In the genomic region with DNA sequence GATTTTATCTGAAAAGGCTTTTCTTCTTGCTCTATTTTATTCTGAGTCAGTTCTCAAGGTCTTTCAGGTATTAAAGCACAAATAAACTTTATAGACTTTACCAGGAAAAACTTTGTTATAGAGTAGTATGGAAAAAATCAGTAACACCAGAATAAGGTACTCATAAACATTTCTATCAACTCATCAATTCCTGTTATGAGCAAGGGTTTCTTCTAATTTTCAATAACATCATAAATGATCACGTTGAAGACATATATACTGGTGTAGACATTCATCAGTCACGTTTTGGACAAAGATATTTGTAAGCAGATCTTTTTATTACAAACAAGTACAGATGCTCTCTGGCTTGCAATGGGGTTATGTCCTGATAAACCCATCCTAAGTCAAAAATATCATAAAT, we compare ENCODE assay signal across 23 cellular contexts. TPM values are rescaled to one million over a fixed set of nuclear protein-coding genes. Genes with fewer than 3 reads are reported as not detected.
DNase-seq lines count a peak whose midpoint lies in the region; ATAC-seq and TF ChIP-seq lines count a peak whose summit lies in the region.
"Had no signal": no experiment of that assay in that cellular context is flagged by ENCODE, and none has a peak within 500 bp of the region (broad histone marks: within the 10 kb centered on the region; RNA-seq: fewer than 3 reads in every experiment).

No MANE protein-coding gene starts in this region.

- ATAC-seq in GM21423 (IDR thresholded peaks at IDR 0.05; ENCODE audit: unreplicated experiment), result no peak
- ATAC-seq: Right ventricle myocardium inferior had no signal

- peak overlapping the region; percentile 27 for H3K4me3 Mint-ChIP-seq in activated CD4-positive, alpha-beta T cell treated with anti-CD3 and anti-CD28 coated beads, Interleukin-2, amount 10 ng/mL, durations not matched to agents 24 days and 14 days
- H3K4me3 Mint-ChIP-seq in activated naive CD4-positive, alpha-beta T cell treated with anti-CD3 and anti-CD28 coated beads, Interleukin-2, amount 50 U/mL, for 24 hours, result peak overlapping the region; percentile 24
- no peak overlapping the region for H3K4me3 Mint-ChIP-seq in activated naive CD4-positive, alpha-beta T cell treated with anti-CD3 and anti-CD28 coated beads, Interleukin-2, amount 10 ng/mL, durations not matched to agents 7 days and 5 days
- H3K4me3 Mint-ChIP-seq in activated T-helper 2 cell treated with anti-CD3 and anti-CD28 coated beads, Interferon-gamma antibody, Interleukin-2, Interleukin-4, amounts not matched to agents 10 μg/mL and 5 μg/mL and 100 μg/mL, durations not matched to agents 14 hours and 24 hours and 36 hours (ENCODE audit: low read depth), result no peak overlapping the region
- no peak overlapping the region for H3K4me3 Mint-ChIP-seq in stimulated activated naive CD8-positive, alpha-beta T cell treated with anti-CD3 and anti-CD28 coated beads, Interleukin-15, Interleukin-2, amounts not matched to agents 100 ng/mL and 50 ng/mL, for 24 hours
- H3K4me3 Mint-ChIP-seq: CD4-positive, CD25-positive, alpha-beta regulatory T cell; IgD-negative memory B cell had no signal

- peaks cover 29% of the 10 kb centered on the region for H3K36me3 Mint-ChIP-seq in activated CD4-positive, alpha-beta T cell treated with anti-CD3 and anti-CD28 coated beads, Interleukin-2, amount 10 ng/mL, durations not matched to agents 24 days and 14 days (ENCODE audit: low read depth)
- peaks cover 8% of the 10 kb centered on the region for H3K36me3 Mint-ChIP-seq in activated naive CD4-positive, alpha-beta T cell treated with anti-CD3 and anti-CD28 coated beads, Interleukin-2, amount 50 U/mL, for 24 hours
- peaks cover 14% of the 10 kb centered on the region for H3K36me3 Mint-ChIP-seq in activated naive CD4-positive, alpha-beta T cell treated with anti-CD3 and anti-CD28 coated beads, Interleukin-2, amount 10 ng/mL, durations not matched to agents 7 days and 5 days
- H3K36me3 Mint-ChIP-seq in activated T-helper 2 cell treated with anti-CD3 and anti-CD28 coated beads, Interferon-gamma antibody, Interleukin-2, Interleukin-4, amounts not matched to agents 10 μg/mL and 5 μg/mL and 100 μg/mL, durations not matched to agents 14 hours and 24 hours and 36 hours (ENCODE audit: low read depth), result peaks cover 41% of the 10 kb centered on the region
- peaks cover 20% of the 10 kb centered on the region for H3K36me3 Mint-ChIP-seq in stimulated activated naive CD8-positive, alpha-beta T cell treated with anti-CD3 and anti-CD28 coated beads, Interleukin-15, Interleukin-2, amounts not matched to agents 100 ng/mL and 50 ng/mL, for 24 hours (ENCODE audit: low read depth)

- H3K9me3 Mint-ChIP-seq in activated CD4-positive, alpha-beta T cell treated with anti-CD3 and anti-CD28 coated beads, Interleukin-2, amount 10 ng/mL, durations not matched to agents 24 days and 14 days, result no peaks in the 10 kb centered on the region
- H3K9me3 Mint-ChIP-seq in activated naive CD4-positive, alpha-beta T cell treated with anti-CD3 and anti-CD28 coated beads, Interleukin-2, amount 50 U/mL, for 24 hours, result no peaks in the 10 kb centered on the region
- no peaks in the 10 kb centered on the region for H3K9me3 Mint-ChIP-seq in activated naive CD4-positive, alpha-beta T cell treated with anti-CD3 and anti-CD28 coated beads, Interleukin-2, amount 10 ng/mL, durations not matched to agents 7 days and 5 days
- no peaks in the 10 kb centered on the region for H3K9me3 Mint-ChIP-seq in activated T-helper 2 cell treated with anti-CD3 and anti-CD28 coated beads, Interferon-gamma antibody, Interleukin-2, Interleukin-4, amounts not matched to agents 10 μg/mL and 5 μg/mL and 100 μg/mL, durations not matched to agents 14 hours and 24 hours and 36 hours
- no peaks in the 10 kb centered on the region for H3K9me3 Mint-ChIP-seq in stimulated activated naive CD8-positive, alpha-beta T cell treated with anti-CD3 and anti-CD28 coated beads, Interleukin-15, Interleukin-2, amounts not matched to agents 100 ng/mL and 50 ng/mL, for 24 hours
- H3K9me3 Mint-ChIP-seq: CD4-positive, CD25-positive, alpha-beta regulatory T cell; IgD-negative memory B cell had no signal

- H3K27ac Mint-ChIP-seq in activated CD4-positive, alpha-beta T cell treated with anti-CD3 and anti-CD28 coated beads, Interleukin-2, amount 10 ng/mL, durations not matched to agents 24 days and 14 days, result peak overlapping the region; percentile 63
- peak overlapping the region; percentile 83 for H3K27ac Mint-ChIP-seq in activated naive CD4-positive, alpha-beta T cell treated with anti-CD3 and anti-CD28 coated beads, Interleukin-2, amount 50 U/mL, for 24 hours
- no peak overlapping the region for H3K27ac Mint-ChIP-seq in activated naive CD4-positive, alpha-beta T cell treated with anti-CD3 and anti-CD28 coated beads, Interleukin-2, amount 10 ng/mL, durations not matched to agents 7 days and 5 days
- H3K27ac Mint-ChIP-seq in activated T-helper 2 cell treated with anti-CD3 and anti-CD28 coated beads, Interferon-gamma antibody, Interleukin-2, Interleukin-4, amounts not matched to agents 10 μg/mL and 5 μg/mL and 100 μg/mL, durations not matched to agents 14 hours and 24 hours and 36 hours, result peak overlapping the region; percentile 38
- H3K27ac Mint-ChIP-seq in stimulated activated naive CD8-positive, alpha-beta T cell treated with anti-CD3 and anti-CD28 coated beads, Interleukin-15, Interleukin-2, amounts not matched to agents 100 ng/mL and 50 ng/mL, for 24 hours, result peak overlapping the region; percentile 29
- H3K27ac Mint-ChIP-seq: CD4-positive, CD25-positive, alpha-beta regulatory T cell had no signal

- no peak for DNase-seq in activated CD4-positive, alpha-beta T cell treated with anti-CD3 and anti-CD28 coated beads, Interleukin-2, amount 10 ng/mL, durations not matched to agents 24 days and 14 days
- DNase-seq in activated CD4-positive, alpha-beta T cell treated with anti-CD3 and anti-CD28 coated beads for 4 hours, result no peak
- no peak for DNase-seq in activated naive CD4-positive, alpha-beta T cell treated with anti-CD3 and anti-CD28 coated beads, Interleukin-2, amount 10 ng/mL, durations not matched to agents 7 days and 5 days
- DNase-seq in activated T-helper 2 cell treated with anti-CD3 and anti-CD28 coated beads, Interferon-gamma antibody, Interleukin-2, Interleukin-4, amounts not matched to agents 10 μg/mL and 5 μg/mL and 100 μg/mL, durations not matched to agents 14 hours and 24 hours and 36 hours (ENCODE audit: low spot score), result no peak
- DNase-seq in GM10248 (ENCODE audit: extremely low spot score), result no peak
- DNase-seq: CD4-positive, CD25-positive, alpha-beta regulatory T cell; DMS53; HCEC 1CT; MM.1S; NCI-H1694 treated with DMSO at 0.1 percent for 48 hours; NCI-H2081; NCI-H2227 treated with DMSO at 0.1 percent for 48 hours; NCI-H526 treated with DMSO at 0.1 percent for 48 hours; PC-9; SJCRH30 had no signal

- CTCF ChIA-PET in activated naive CD4-positive, alpha-beta T cell treated with anti-CD3 and anti-CD28 coated beads, Interleukin-2, amount 10 ng/mL, durations not matched to agents 7 days and 5 days (lab: Charles Lee), result no interaction called here
- CTCF ChIA-PET in GM10248 (lab: Yijun Ruan, JAX), result no interaction called here

- no peak for TF ChIP-seq CTCF in GM10248 (IDR thresholded peaks at IDR 0.05; ENCODE audit: control extremely low read depth, extremely low read depth, low read depth, missing control alignments)

- intact Hi-C loops in activated CD4-positive, alpha-beta T cell treated with anti-CD3 and anti-CD28 coated beads, Interleukin-2, amount 10 ng/mL, durations not matched to agents 24 days and 14 days (cut with micrococcal nuclease), result loop anchor here (1.0 kb wide), 1 partner anchor 13 kb away; no protein-coding TSS in a partner anchor
- intact Hi-C loops in activated T-helper 2 cell treated with anti-CD3 and anti-CD28 coated beads, Interferon-gamma antibody, Interleukin-2, Interleukin-4, amounts not matched to agents 10 μg/mL and 5 μg/mL and 100 μg/mL, durations not matched to agents 14 hours and 24 hours and 36 hours (cut with micrococcal nuclease), result loop anchor here (1.0 kb wide), 1 partner anchor 14 kb away; no protein-coding TSS in a partner anchor

- POLR2A ChIA-PET in GM10248 (lab: Yijun Ruan, JAX), result no interaction called here

- H3K4me1 Mint-ChIP-seq in activated CD4-positive, alpha-beta T cell treated with anti-CD3 and anti-CD28 coated beads, Interleukin-2, amount 10 ng/mL, durations not matched to agents 24 days and 14 days, result peaks cover 15% of the 10 kb centered on the region
- H3K4me1 Mint-ChIP-seq in activated naive CD4-positive, alpha-beta T cell treated with anti-CD3 and anti-CD28 coated beads, Interleukin-2, amount 50 U/mL, for 24 hours, result peaks cover 28% of the 10 kb centered on the region
- no peaks in the 10 kb centered on the region for H3K4me1 Mint-ChIP-seq in activated naive CD4-positive, alpha-beta T cell treated with anti-CD3 and anti-CD28 coated beads, Interleukin-2, amount 10 ng/mL, durations not matched to agents 7 days and 5 days
- H3K4me1 Mint-ChIP-seq in activated T-helper 2 cell treated with anti-CD3 and anti-CD28 coated beads, Interferon-gamma antibody, Interleukin-2, Interleukin-4, amounts not matched to agents 10 μg/mL and 5 μg/mL and 100 μg/mL, durations not matched to agents 14 hours and 24 hours and 36 hours (ENCODE audit: low read depth), result peaks cover 25% of the 10 kb centered on the region
- H3K4me1 Mint-ChIP-seq in stimulated activated naive CD8-positive, alpha-beta T cell treated with anti-CD3 and anti-CD28 coated beads, Interleukin-15, Interleukin-2, amounts not matched to agents 100 ng/mL and 50 ng/mL, for 24 hours (ENCODE audit: low read depth), result peaks cover 26% of the 10 kb centered on the region
- H3K4me1 Mint-ChIP-seq: IgD-negative memory B cell had no signal

- H3K27me3 Mint-ChIP-seq in activated CD4-positive, alpha-beta T cell treated with anti-CD3 and anti-CD28 coated beads, Interleukin-2, amount 10 ng/mL, durations not matched to agents 24 days and 14 days, result no peaks in the 10 kb centered on the region
- no peaks in the 10 kb centered on the region for H3K27me3 Mint-ChIP-seq in activated naive CD4-positive, alpha-beta T cell treated with anti-CD3 and anti-CD28 coated beads, Interleukin-2, amount 50 U/mL, for 24 hours
- H3K27me3 Mint-ChIP-seq in activated naive CD4-positive, alpha-beta T cell treated with anti-CD3 and anti-CD28 coated beads, Interleukin-2, amount 10 ng/mL, durations not matched to agents 7 days and 5 days, result no peaks in the 10 kb centered on the region
- no peaks in the 10 kb centered on the region for H3K27me3 Mint-ChIP-seq in activated T-helper 2 cell treated with anti-CD3 and anti-CD28 coated beads, Interferon-gamma antibody, Interleukin-2, Interleukin-4, amounts not matched to agents 10 μg/mL and 5 μg/mL and 100 μg/mL, durations not matched to agents 14 hours and 24 hours and 36 hours (ENCODE audit: low read depth)
- H3K27me3 Mint-ChIP-seq in stimulated activated naive CD8-positive, alpha-beta T cell treated with anti-CD3 and anti-CD28 coated beads, Interleukin-15, Interleukin-2, amounts not matched to agents 100 ng/mL and 50 ng/mL, for 24 hours, result no peaks in the 10 kb centered on the region
- H3K27me3 Mint-ChIP-seq: CD4-positive, CD25-positive, alpha-beta regulatory T cell; IgD-negative memory B cell had no signal

RNA-seq across cellular contexts. Expression of a gene that starts 9.6 kb away (rescaled TPM):
- total RNA-seq in activated CD4-positive, alpha-beta T cell treated with anti-CD3 and anti-CD28 coated beads, Interleukin-2, amount 10 ng/mL, durations not matched to agents 24 days and 14 days, result 2.7 and 3.1 TPM in 2 replicates
- total RNA-seq in activated T-helper 2 cell treated with anti-CD3 and anti-CD28 coated beads, Interferon-gamma antibody, Interleukin-2, Interleukin-4, amounts not matched to agents 10 μg/mL and 5 μg/mL and 100 μg/mL, durations not matched to agents 14 hours and 24 hours and 36 hours, result 8.7 and 9.3 TPM in 2 replicates
- total RNA-seq: Daoy, G401, PC-9, RPMI7951, SJCRH30 had no signal

Comparison
In these comparisons a context has a peak if more than half of its experiments do, and no peak if none do; other contexts are left out.
1. H3K4me3 Mint-ChIP-seq: peak in activated CD4-positive, alpha-beta T cell treated with anti-CD3 and anti-CD28 coated beads, Interleukin-2, amount 10 ng/mL, durations not matched to agents 24 days and 14 days (single experiment) and activated naive CD4-positive, alpha-beta T cell treated with anti-CD3 and anti-CD28 coated beads, Interleukin-2, amount 50 U/mL, for 24 hours (single experiment); none in activated naive CD4-positive, alpha-beta T cell treated with anti-CD3 and anti-CD28 coated beads, Interleukin-2, amount 10 ng/mL, durations not matched to agents 7 days and 5 days (single experiment), activated T-helper 2 cell treated with anti-CD3 and anti-CD28 coated beads, Interferon-gamma antibody, Interleukin-2, Interleukin-4, amounts not matched to agents 10 μg/mL and 5 μg/mL and 100 μg/mL, durations not matched to agents 14 hours and 24 hours and 36 hours (single experiment) and stimulated activated naive CD8-positive, alpha-beta T cell treated with anti-CD3 and anti-CD28 coated beads, Interleukin-15, Interleukin-2, amounts not matched to agents 100 ng/mL and 50 ng/mL, for 24 hours (single experiment).